ENCODE assay signal across 8 cellular contexts in the genomic region with DNA sequence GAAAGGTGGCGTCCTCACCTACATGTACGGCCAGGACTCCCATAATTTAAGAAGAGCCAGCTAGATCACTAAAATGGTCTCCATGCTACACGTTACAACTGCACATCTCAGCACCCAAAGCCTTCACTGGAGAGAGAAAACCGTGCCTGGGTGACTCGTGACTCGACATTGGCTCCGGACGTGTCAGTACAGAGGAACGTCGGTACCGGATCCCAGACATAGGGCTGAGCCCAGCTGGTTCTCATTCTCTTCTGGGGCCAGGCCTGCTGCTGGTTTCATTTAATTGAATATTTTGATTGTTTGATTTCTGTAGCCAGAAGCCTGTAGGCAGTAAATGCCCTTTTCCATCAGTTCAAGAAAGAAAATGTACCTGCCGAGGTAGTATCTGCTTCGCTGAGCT.
A peak's percentile ranks its signal among the peaks of the same experiment; 100 is the strongest.
DNase-seq lines count a peak whose midpoint lies in the region; ATAC-seq and TF ChIP-seq lines count a peak whose summit lies in the region.

No MANE protein-coding gene starts in this region.

- peak overlapping the region; percentile 77 for H2AFZ ChIP-seq in mammary epithelial cell (ENCODE audit: low read depth, low read length)

- DNase-seq in GM03348 (ENCODE audit: low spot score) (peak; percentile 86), mammary epithelial cell (no peak), psoas muscle (peak; percentile 22 to 60), G401 (ENCODE audit: low spot score) (no peak), NAMALWA (ENCODE audit: low spot score) (no peak)
- no peak for DNase-seq in central memory CD4-positive, alpha-beta T cell

- H3K4me2 ChIP-seq in mammary epithelial cell (ENCODE audit: insufficient read depth, low read depth, low read length), result peak overlapping the region; percentile 38

- H3K79me2 ChIP-seq in mammary epithelial cell (ENCODE audit: insufficient read depth, low read length), result no peaks in the 10 kb centered on the region

- H3K9ac ChIP-seq in mammary epithelial cell (ENCODE audit: insufficient read depth, low read length), result peak overlapping the region; percentile 74

- dilution Hi-C loops in mammary epithelial cell (cut with HindIII; ENCODE audit: low sequenced_read_pairs), result no loop called here

- under 1% methylated on average over 13 of the region's 13 CpGs for WGBS in mammary epithelial cell (ENCODE audit: low coverage, missing lambda C conversion rate)
- 19 to 32% (median 22%) methylated on average over 13 of the region's 13 CpGs for WGBS in psoas muscle, 3 donors

- H3K4me3 ChIP-seq in mammary epithelial cell (replicated peaks in 1 of 3; ENCODE audit: insufficient read depth in 1 of 3, low read depth in 2 of 3, low read length in 3 of 3) (peak overlapping the region in 1 of 3 experiments; percentile 10), psoas muscle (peak overlapping the region; percentile 49)

- TF ChIP-seq CTCF in mammary epithelial cell (conservative IDR thresholded peaks at IDR 0.05 in 1 of 2, IDR thresholded peaks at IDR 0.05 in 1 of 2; ENCODE audit: extremely low read depth in 1 of 2, insufficient read depth in 1 of 2, low read depth in 1 of 2, low read length in 2 of 2) (no peak), psoas muscle (IDR thresholded peaks at IDR 0.05) (no peak)

- H3K36me3 ChIP-seq in mammary epithelial cell (ENCODE audit: insufficient read depth, low read length), result no peaks in the 10 kb centered on the region
- H3K36me3 ChIP-seq in psoas muscle (ENCODE audit: insufficient read depth in 1 of 2, low read depth in 1 of 2), result no peaks in the 10 kb centered on the region

- in situ Hi-C loops in mammary epithelial cell (cut with MboI; ENCODE audit: low sequenced_read_pairs in 2 of 2) (loop anchor here in 1 of 2 donors (5.0 to 10.0 kb wide), 3 partner anchors 460 to 980 kb away; a partner anchor contains a TSS), G401 (cut with HindIII; ENCODE audit: low sequenced_read_pairs) (no loop called here)

- no peaks in the 10 kb centered on the region for H3K27me3 ChIP-seq in mammary epithelial cell (ENCODE audit: insufficient read depth, low read length)
- H3K27me3 ChIP-seq in psoas muscle (ENCODE audit: insufficient read depth in 3 of 3, low read length in 2 of 3), result no peaks in the 10 kb centered on the region

- ATAC-seq in HG02981 (IDR thresholded peaks at IDR 0.05; ENCODE audit: unreplicated experiment) (peak; percentile 7), psoas muscle (peak; percentile 20 to 61 (median 47)), GM18873 (IDR thresholded peaks at IDR 0.05; ENCODE audit: low FRiP score, unreplicated experiment) (no peak)

- H4K20me1 ChIP-seq in mammary epithelial cell (ENCODE audit: insufficient read depth, low read length), result no peaks in the 10 kb centered on the region

- peak overlapping the region; percentile 72 for H3K27ac ChIP-seq in mammary epithelial cell (ENCODE audit: insufficient read depth, low read depth, low read length)
- peak overlapping the region; percentile 87 for H3K27ac ChIP-seq in psoas muscle

- intact Hi-C loops in mammary epithelial cell (cut with micrococcal nuclease), result loop anchor here (1.0 to 5.0 kb wide), 10 partner anchors 242 to 1582 kb away; a partner anchor contains a TSS
- intact Hi-C loops in psoas muscle (cut with DNase I), result loop anchor here (5.0 to 10.0 kb wide), 6 partner anchors 357 to 1580 kb away; a partner anchor contains a TSS

- CTCF ChIA-PET in mammary epithelial cell (lab: Charles Lee; ENCODE audit: low non-redundant PET), result interaction anchor here (0.6 to 1.7 kb wide), 7 partner anchors 215 to 1191 kb away, joined by 3 to 13 read pairs (median 5); no protein-coding TSS in a partner anchor

- H3K9me3 ChIP-seq in mammary epithelial cell (replicated peaks; ENCODE audit: insufficient read depth, low read length) (peaks cover 10% of the 10 kb centered on the region), psoas muscle (peaks cover 9% of the 10 kb centered on the region)

- H3K4me1 ChIP-seq in mammary epithelial cell (ENCODE audit: insufficient read depth, low read length) (peaks cover 14% of the 10 kb centered on the region), psoas muscle (peaks cover 22% of the 10 kb centered on the region)

- no TSS peak for BruUV-seq in mammary epithelial cell (replicated peaks; lab: Mats Ljungman, UMichigan)

Comparison
In these comparisons a context has a peak if more than half of its experiments do, and no peak if none do; other contexts are left out.
1. DNase-seq: peak in GM03348 (single experiment) and psoas muscle (2 of 2); none in mammary epithelial cell (single experiment), G401 (single experiment), NAMALWA (single experiment) and central memory CD4-positive, alpha-beta T cell (single experiment).